In the genomic region with DNA sequence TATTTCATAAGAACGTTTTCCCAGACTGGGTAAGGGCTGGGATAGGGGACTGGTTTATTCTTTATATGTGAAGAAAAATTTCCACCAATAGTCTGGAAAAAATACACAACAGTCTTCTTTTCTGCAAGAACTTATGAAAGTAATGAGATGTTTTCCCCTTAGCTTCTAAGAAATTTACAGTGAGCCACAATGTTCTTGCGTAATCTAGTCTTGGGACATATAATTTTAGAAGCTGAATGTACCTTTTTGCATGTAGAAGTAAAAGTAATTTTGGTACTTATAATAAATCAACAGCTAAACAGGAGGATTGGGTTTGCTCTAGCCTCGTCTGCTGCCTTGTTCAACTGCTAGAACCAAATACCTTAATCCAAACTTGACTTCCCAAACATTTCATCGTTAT, we compare ENCODE assay signal across 27 cellular contexts.
DNase-seq lines count a peak whose midpoint lies in the region; FAIRE-seq and TF ChIP-seq lines count a peak whose summit lies in the region.
"Had no signal": no experiment of that assay in that cellular context is flagged by ENCODE, and none has a peak within 500 bp of the region (broad histone marks: within the 10 kb centered on the region; RNA-seq: fewer than 3 reads in every experiment).

No MANE protein-coding gene starts in this region.

- peak overlapping the region; percentile 88 for H3K27ac Mint-ChIP-seq in activated CD4-positive, alpha-beta T cell treated with anti-CD3 and anti-CD28 coated beads, Interleukin-2, amount 10 ng/mL, durations not matched to agents 7 days and 5 days
- H3K27ac Mint-ChIP-seq: activated CD4-positive, alpha-beta T cell treated with anti-CD3 and anti-CD28 coated beads, Interleukin-2, amount 10 ng/mL, durations not matched to agents 24 days and 14 days; activated CD8-positive, alpha-beta memory T cell treated with anti-CD3 and anti-CD28 coated beads, Interleukin-2, amount 10 ng/mL, durations not matched to agents 7 days and 5 days; activated naive CD4-positive, alpha-beta T cell treated with anti-CD3 and anti-CD28 coated beads, Interleukin-2, amount 50 U/mL, for 72 hours; B cell; natural killer cell had no signal

- H3K27ac ChIP-seq in RWPE1: no peak overlapping the region
- H3K27ac ChIP-seq: epithelial cell of prostate, gastroesophageal sphincter, suprapubic skin had no signal

- DNase-seq in activated CD4-positive, alpha-beta T cell treated with anti-CD3 and anti-CD28 coated beads, Interleukin-2, amount 10 ng/mL, durations not matched to agents 7 days and 5 days: no peak
- no peak for DNase-seq in activated CD4-positive, alpha-beta T cell treated with anti-CD3 and anti-CD28 coated beads for 1 hour
- DNase-seq in NOMO-1 treated with DMSO at 0.1 percent for 48 hours (lab: John Stamatoyannopoulos, UW; ENCODE audit: unreplicated experiment) (peak; percentile 75), choroid plexus epithelial cell (ENCODE audit: low read depth) (peak; percentile 46), RWPE1 (ENCODE audit: low spot score) (no peak), DMS153 (lab: John Stamatoyannopoulos, UW) (no peak), H4 (ENCODE audit: low spot score) (no peak)
- DNase-seq: 8988T; activated CD4-positive, alpha-beta T cell treated with anti-CD3 and anti-CD28 coated beads, Interleukin-2, amount 10 ng/mL, durations not matched to agents 24 days and 14 days; activated CD8-positive, alpha-beta memory T cell treated with anti-CD3 and anti-CD28 coated beads, Interleukin-2, amount 10 ng/mL, durations not matched to agents 7 days and 5 days; hypothalamus; midbrain; natural killer cell; NCI-H1436; NCI-H510A treated with DMSO at 0.1 percent for 48 hours; NK-92 treated with Interleukin-12 subunit alpha and Interleukin-12 subunit beta, amount 100 ng/mL, for 24 hours; RPMI8226; SK-N-SH had no signal

- CTCF ChIA-PET in activated CD4-positive, alpha-beta T cell treated with anti-CD3 and anti-CD28 coated beads, Interleukin-2, amount 10 ng/mL, durations not matched to agents 7 days and 5 days (lab: Charles Lee): no interaction called here
- CTCF ChIA-PET in RWPE1 (lab: Yijun Ruan, JAX): no interaction called here

- H3K4me1 Mint-ChIP-seq in activated CD4-positive, alpha-beta T cell treated with anti-CD3 and anti-CD28 coated beads, Interleukin-2, amount 10 ng/mL, durations not matched to agents 7 days and 5 days: peaks cover 64% of the 10 kb centered on the region
- H3K4me1 Mint-ChIP-seq: B cell had no signal

- FAIRE-seq in islet of Langerhans (lab: Jason Lieb, UNC): peak; percentile 51
- FAIRE-seq: GM12878, keratinocyte had no signal

- H3K9me3 Mint-ChIP-seq in activated CD4-positive, alpha-beta T cell treated with anti-CD3 and anti-CD28 coated beads, Interleukin-2, amount 10 ng/mL, durations not matched to agents 7 days and 5 days: no peaks in the 10 kb centered on the region
- H3K9me3 Mint-ChIP-seq: natural killer cell had no signal

- H3K27me3 Mint-ChIP-seq in activated CD4-positive, alpha-beta T cell treated with anti-CD3 and anti-CD28 coated beads, Interleukin-2, amount 10 ng/mL, durations not matched to agents 7 days and 5 days: no peaks in the 10 kb centered on the region
- H3K27me3 Mint-ChIP-seq: activated CD4-positive, alpha-beta T cell treated with anti-CD3 and anti-CD28 coated beads, Interleukin-2, amount 10 ng/mL, durations not matched to agents 24 days and 14 days; activated CD8-positive, alpha-beta memory T cell treated with anti-CD3 and anti-CD28 coated beads, Interleukin-2, amount 10 ng/mL, durations not matched to agents 7 days and 5 days; B cell had no signal

- H3K36me3 Mint-ChIP-seq in activated CD4-positive, alpha-beta T cell treated with anti-CD3 and anti-CD28 coated beads, Interleukin-2, amount 10 ng/mL, durations not matched to agents 7 days and 5 days (ENCODE audit: low read depth): peaks cover 8% of the 10 kb centered on the region
- H3K36me3 Mint-ChIP-seq: natural killer cell had no signal

- H3K4me3 Mint-ChIP-seq in activated CD4-positive, alpha-beta T cell treated with anti-CD3 and anti-CD28 coated beads, Interleukin-2, amount 10 ng/mL, durations not matched to agents 7 days and 5 days: no peak overlapping the region
- H3K4me3 Mint-ChIP-seq: activated CD4-positive, alpha-beta T cell treated with anti-CD3 and anti-CD28 coated beads, Interleukin-2, amount 10 ng/mL, durations not matched to agents 24 days and 14 days; activated CD8-positive, alpha-beta memory T cell treated with anti-CD3 and anti-CD28 coated beads, Interleukin-2, amount 10 ng/mL, durations not matched to agents 7 days and 5 days; B cell; natural killer cell had no signal

- TF ChIP-seq CTCF in choroid plexus epithelial cell (conservative IDR thresholded peaks at IDR 0.05; ENCODE audit: low read depth, low read length) (no peak), RWPE1 (conservative IDR thresholded peaks at IDR 0.05; ENCODE audit: low read depth) (no peak)

- no peak overlapping the region for H3K4me3 ChIP-seq in choroid plexus epithelial cell (ENCODE audit: low read depth, low read length)
- H3K4me3 ChIP-seq: gastroesophageal sphincter, GM12878, HAP-1, suprapubic skin had no signal

- POLR2A ChIA-PET in activated CD4-positive, alpha-beta T cell treated with anti-CD3 and anti-CD28 coated beads, Interleukin-2, amount 10 ng/mL, durations not matched to agents 7 days and 5 days (lab: Charles Lee): no interaction called here
- POLR2A ChIA-PET in RWPE1 (lab: Yijun Ruan, JAX; ENCODE audit: low non-redundant PET): no interaction called here

Comparison
In these comparisons a context has a peak if more than half of its experiments do, and no peak if none do; other contexts are left out.
1. DNase-seq: peak in NOMO-1 treated with DMSO at 0.1 percent for 48 hours (single experiment) and choroid plexus epithelial cell (single experiment); none in activated CD4-positive, alpha-beta T cell treated with anti-CD3 and anti-CD28 coated beads, Interleukin-2, amount 10 ng/mL, durations not matched to agents 7 days and 5 days (single experiment), activated CD4-positive, alpha-beta T cell treated with anti-CD3 and anti-CD28 coated beads for 1 hour (single experiment), RWPE1 (single experiment), DMS153 (single experiment) and H4 (single experiment).